13 cellular contexts compared by ENCODE assay signal in the genomic region with DNA sequence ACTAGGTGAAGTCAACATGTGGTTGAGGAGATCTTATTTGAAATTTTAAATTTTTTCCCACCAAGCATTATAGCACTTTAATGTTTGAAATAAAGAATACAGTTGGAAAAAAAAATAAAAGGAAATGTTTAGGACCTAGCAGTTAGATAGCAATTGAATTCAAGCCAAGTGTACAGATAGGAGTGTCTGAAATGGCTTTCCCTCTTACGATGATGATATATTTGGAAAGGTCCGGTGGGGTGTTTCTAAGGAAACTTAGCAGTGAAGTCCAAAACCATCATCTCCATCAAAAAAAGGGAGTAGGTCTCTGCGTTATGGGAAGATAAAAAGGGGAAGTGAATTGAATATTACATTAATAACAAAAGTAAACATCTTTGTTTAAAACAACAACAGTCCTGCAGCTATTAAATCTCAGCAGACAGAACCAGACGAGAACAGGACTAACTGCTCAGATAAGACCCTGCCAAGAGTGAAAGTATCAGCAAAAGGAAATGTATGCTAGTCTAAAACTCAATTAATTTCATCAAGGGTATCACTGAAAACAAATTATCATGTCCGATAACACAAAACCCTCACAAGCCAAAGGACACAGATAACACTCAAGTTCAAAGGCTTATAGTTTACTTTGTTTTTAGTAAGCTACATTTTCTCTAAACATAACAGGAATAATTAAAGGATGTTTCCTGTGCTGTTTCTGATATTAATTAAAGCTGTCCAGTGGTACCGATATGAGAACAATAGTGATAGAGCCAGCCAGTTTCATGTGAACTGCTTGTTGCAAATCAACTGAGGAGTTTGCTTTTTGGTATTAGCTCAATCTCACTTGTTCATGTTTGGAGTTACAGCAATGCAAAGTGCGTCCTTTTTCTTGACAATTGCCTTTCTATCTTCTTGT.
DNase-seq lines count a peak whose midpoint lies in the region; ATAC-seq and TF ChIP-seq lines count a peak whose summit lies in the region.
"Had no signal": no experiment of that assay in that cellular context is flagged by ENCODE, and none has a peak within 500 bp of the region (broad histone marks: within the 10 kb centered on the region; RNA-seq: fewer than 3 reads in every experiment).

No MANE protein-coding gene starts in this region.

- H3K18ac ChIP-seq in IMR-90 (ENCODE audit: low read depth, low read length): no peak overlapping the region; the same call in 1 of the 2 replicates

- H3K9ac ChIP-seq in IMR-90 (ENCODE audit: low read depth, low read length) (no peak overlapping the region; the same call in 1 of the 2 replicates), subcutaneous abdominal adipose tissue (ENCODE audit: low read length in 5 of 5) (no peak overlapping the region)

- H2BK15ac ChIP-seq in IMR-90 (ENCODE audit: low read depth, low read length): no peak overlapping the region

- no peaks in the 10 kb centered on the region for H4K20me1 ChIP-seq in IMR-90 (ENCODE audit: insufficient read depth, low read length)

- DNase-seq in IMR-90: no peak
- no peak for DNase-seq in epithelial cell of esophagus (ENCODE audit: low read depth)
- no peak for DNase-seq in right lobe of liver
- no peak for DNase-seq in Caco-2
- no peak for DNase-seq in inferior parietal cortex (ENCODE audit: extremely low spot score)
- DNase-seq: activated CD4-positive, CD25-positive, alpha-beta regulatory T cell treated with anti-CD3 and anti-CD28 coated beads, Interleukin-2, amount 50 U/mL, for 72 hours; activated T-cell treated with anti-CD3 and anti-CD28 coated beads, Interleukin-2, amount 50 U/mL, for 24 hours; NCI-H2029 treated with DMSO at 0.1 percent for 48 hours had no signal

- no peaks in the 10 kb centered on the region for H3K9me3 ChIP-seq in IMR-90 (ENCODE audit: control insufficient read depth, insufficient read depth, low read length)
- no peaks in the 10 kb centered on the region for H3K9me3 ChIP-seq in right lobe of liver
- H3K9me3 ChIP-seq in subcutaneous abdominal adipose tissue (ENCODE audit: control insufficient read depth in 5 of 5, low read length in 5 of 5): no peaks in the 10 kb centered on the region
- no peaks in the 10 kb centered on the region for H3K9me3 ChIP-seq in Caco-2

- TF ChIP-seq RAD21 in IMR-90 (IDR thresholded peaks at IDR 0.05; ENCODE audit: low read length): no peak

- no peaks in the 10 kb centered on the region for H3K79me1 ChIP-seq in IMR-90 (ENCODE audit: low read depth in 1 of 2, low read length in 2 of 2)

- H3K36me3 ChIP-seq in IMR-90 (ENCODE audit: control insufficient read depth, insufficient read depth, low read length) (no peaks in the 10 kb centered on the region), right lobe of liver (no peaks in the 10 kb centered on the region), subcutaneous abdominal adipose tissue (ENCODE audit: control insufficient read depth in 5 of 5, insufficient read depth in 5 of 5, low read length in 5 of 5) (no peaks in the 10 kb centered on the region), Caco-2 (ENCODE audit: control insufficient read depth, insufficient read depth, low read length) (no peaks in the 10 kb centered on the region)

- peak overlapping the region; percentile 36; the same call in 1 of the 2 replicates for H3K14ac ChIP-seq in IMR-90 (replicated peaks; ENCODE audit: low read depth, low read length)

- H3K27ac Mint-ChIP-seq in Caco-2 (ENCODE audit: unreplicated experiment): no peak overlapping the region
- H3K27ac Mint-ChIP-seq: activated T-cell treated with anti-CD3 and anti-CD28 coated beads, Interleukin-2, amount 50 U/mL, for 24 hours had no signal

- 0 out of 2 replicates have a peak overlapping the region, but pooled peaks have one; percentile 24 for H3K23ac ChIP-seq in IMR-90 (ENCODE audit: low read depth, low read length)

- H3K9me1 ChIP-seq in IMR-90 (ENCODE audit: insufficient read depth, low read length): no peaks in the 10 kb centered on the region

- ATAC-seq in IMR-90 (ENCODE audit: low read depth) (no peak), right lobe of liver (peak; percentile 9 to 75 (median 66)), HG03442 (IDR thresholded peaks at IDR 0.05; ENCODE audit: unreplicated experiment) (no peak), GM19467 (IDR thresholded peaks at IDR 0.05; ENCODE audit: unreplicated experiment) (no peak)

- in situ Hi-C loops in IMR-90 (cut with MboI; ENCODE audit: low sequenced_read_pairs): no loop called here

- H3K36me3 Mint-ChIP-seq in Caco-2 (ENCODE audit: insufficient read depth, unreplicated experiment): peaks cover 16% of the 10 kb centered on the region

- H3K9me3 Mint-ChIP-seq in Caco-2 (ENCODE audit: unreplicated experiment): no peaks in the 10 kb centered on the region

- intact Hi-C loops in IMR-90 (cut with micrococcal nuclease): no loop called here
- intact Hi-C loops in right lobe of liver (cut with DNase I): no loop called here
- intact Hi-C loops in Caco-2 (cut with micrococcal nuclease; ENCODE audit: unreplicated experiment): no loop called here

- H3K27me3 ChIP-seq in IMR-90 (ENCODE audit: control insufficient read depth, insufficient read depth, low read length) (peaks cover 6% of the 10 kb centered on the region), right lobe of liver (no peaks in the 10 kb centered on the region), subcutaneous abdominal adipose tissue (ENCODE audit: control insufficient read depth in 5 of 5, insufficient read depth in 4 of 5, low read length in 5 of 5) (no peaks in the 10 kb centered on the region), Caco-2 (replicated peaks; ENCODE audit: control insufficient read depth, insufficient read depth, low read length) (no peaks in the 10 kb centered on the region)

- H3K4me1 ChIP-seq in IMR-90 (ENCODE audit: control insufficient read depth, insufficient read depth, low read length) (no peaks in the 10 kb centered on the region; the same call in 1 of the 2 replicates), right lobe of liver (peaks cover 0 to 8% (median 0%) of the 10 kb centered on the region in 4 donors), subcutaneous abdominal adipose tissue (ENCODE audit: control insufficient read depth in 5 of 5, insufficient read depth in 5 of 5, low read length in 5 of 5) (peaks cover 5 to 24% (median 18%) of the 10 kb centered on the region in 5 donors), Caco-2 (no peaks in the 10 kb centered on the region)

- H3K4ac ChIP-seq in IMR-90 (ENCODE audit: low read depth, low read length): no peak overlapping the region

- no peak for TF ChIP-seq CTCF in IMR-90 (conservative IDR thresholded peaks at IDR 0.05; ENCODE audit: low read depth, low read length)
- no peak for TF ChIP-seq CTCF in epithelial cell of esophagus (IDR thresholded peaks at IDR 0.05; ENCODE audit: insufficient read depth, low read depth, low read length, missing control alignments)
- no peak for TF ChIP-seq CTCF in right lobe of liver (IDR thresholded peaks at IDR 0.05)
- TF ChIP-seq CTCF in Caco-2 (IDR thresholded peaks at IDR 0.05; ENCODE audit: insufficient read depth in 1 of 2, low read depth in 1 of 2, low read length in 1 of 2, severe bottlenecking in 1 of 2, unreplicated experiment in 1 of 2): no peak

- H2BK20ac ChIP-seq in IMR-90 (ENCODE audit: low read depth, low read length): no peak overlapping the region

- no peaks in the 10 kb centered on the region for H3K27me3 Mint-ChIP-seq in Caco-2 (ENCODE audit: insufficient read depth, unreplicated experiment)
- H3K27me3 Mint-ChIP-seq: activated T-cell treated with anti-CD3 and anti-CD28 coated beads, Interleukin-2, amount 50 U/mL, for 24 hours had no signal

- BruUV-seq in IMR-90 (replicated peaks; lab: Mats Ljungman, UMichigan) (no TSS peak), Caco-2 (replicated peaks; lab: Mats Ljungman, UMichigan) (no TSS peak)

- H2AK9ac ChIP-seq in IMR-90 (replicated peaks; ENCODE audit: low read depth, low read length, poor library complexity): no peak overlapping the region

- CTCF ChIA-PET in IMR-90 (lab: Yijun Ruan, JAX) (no interaction called here), Caco-2 (lab: Charles Lee) (no interaction called here)

- no peak overlapping the region for H3K4me3 ChIP-seq in IMR-90 (ENCODE audit: insufficient read depth, low read depth, low read length)
- peak overlapping the region; percentile 26 for H3K4me3 ChIP-seq in epithelial cell of esophagus (ENCODE audit: low read length)
- no peak overlapping the region for H3K4me3 ChIP-seq in right lobe of liver
- H3K4me3 ChIP-seq in subcutaneous abdominal adipose tissue (ENCODE audit: low read depth in 1 of 5, low read length in 5 of 5): peak overlapping the region in 3 of 5 donors; percentile 12 to 61 (median 36)
- no peak overlapping the region for H3K4me3 ChIP-seq in Caco-2 (ENCODE audit: low read depth, low read length)

- peak overlapping the region; percentile 87 for H3K4me2 ChIP-seq in IMR-90 (ENCODE audit: low read depth, low read length)

- TF ChIP-seq POLR2A in IMR-90 (IDR thresholded peaks at IDR 0.05; ENCODE audit: low read depth, low read length) (no peak), right lobe of liver (IDR thresholded peaks at IDR 0.05) (no peak)

- H3K56ac ChIP-seq in IMR-90 (ENCODE audit: extremely low read depth, insufficient read depth, low read length): no peak overlapping the region

- no peak overlapping the region for H4K5ac ChIP-seq in IMR-90 (ENCODE audit: low read depth, low read length)

- H3K4me1 Mint-ChIP-seq in Caco-2 (ENCODE audit: low read depth, unreplicated experiment): no peaks in the 10 kb centered on the region

- H3K4me3 Mint-ChIP-seq in Caco-2 (ENCODE audit: unreplicated experiment): no peak overlapping the region
- H3K4me3 Mint-ChIP-seq: activated T-cell treated with anti-CD3 and anti-CD28 coated beads, Interleukin-2, amount 50 U/mL, for 24 hours had no signal

- H3K27ac ChIP-seq in IMR-90 (ENCODE audit: insufficient read depth, low read length) (no peak overlapping the region), right lobe of liver (peak overlapping the region; percentile 0 to 52 (median 42)), subcutaneous abdominal adipose tissue (ENCODE audit: low read depth, low read length) (peak overlapping the region; percentile 3)
- H3K27ac ChIP-seq: C4-2B, epithelial cell of prostate had no signal

- dilution Hi-C loops in IMR-90 (cut with HindIII; ENCODE audit: low sequenced_read_pairs, unreplicated experiment): no loop called here

- no peak overlapping the region for H2BK120ac ChIP-seq in IMR-90 (ENCODE audit: low read depth, low read length)

- no peak overlapping the region for H4K91ac ChIP-seq in IMR-90 (ENCODE audit: insufficient read depth, low read depth, low read length)

- H4K8ac ChIP-seq in IMR-90 (ENCODE audit: low read depth in 2 of 2, low read length in 2 of 2): no peak overlapping the region

- H2BK5ac ChIP-seq in IMR-90 (ENCODE audit: low read depth, low read length, poor library complexity, severe bottlenecking): no peak overlapping the region

- WGBS in IMR-90 (ENCODE audit: extremely low coverage in 2 of 2, insufficient read length in 1 of 2), 2 experiments: no CpG with 5 or more reads among the region's 7 CpGs
- 17% methylated on average over 7 of the region's 7 CpGs for WGBS in right lobe of liver (ENCODE audit: insufficient coverage, low coverage, low lambda C conversion rate, missing lambda C conversion rate)

- H2AK5ac ChIP-seq in IMR-90 (ENCODE audit: low read depth, low read length): no peak overlapping the region

- no peak overlapping the region for H2AFZ ChIP-seq in IMR-90 (replicated peaks; ENCODE audit: low read length, poor library complexity)

- POLR2A ChIA-PET in IMR-90 (lab: Charles Lee; ENCODE audit: unreplicated experiment) (interaction anchor here (0.5 kb wide), 1 partner anchor 13 kb away, joined by 3 read pairs; no protein-coding TSS in a partner anchor), Caco-2 (lab: Charles Lee) (no interaction called here)

Comparison
In these comparisons a context has a peak if more than half of its experiments do, and no peak if none do; other contexts are left out.
1. ATAC-seq: peak in right lobe of liver (4 of 4); none in IMR-90 (single experiment), HG03442 (single experiment) and GM19467 (single experiment).
2. H3K4me3 ChIP-seq: peak in epithelial cell of esophagus (single experiment) and subcutaneous abdominal adipose tissue (3 of 5); none in IMR-90 (single experiment), right lobe of liver (0 of 3) and Caco-2 (single experiment).